1 cellular context compared by ENCODE assay signal in genomic region chr17:45197555-45198334, GRCh38.
A peak's percentile ranks its signal among the peaks of the same experiment; 100 is the strongest.
TF ChIP-seq lines count a peak whose summit lies in the region.

No MANE protein-coding gene starts in this region.

TF ChIP-seq in HepG2, 621 proteins besides CTCF, POLR2A, EP300 and RAD21 (continued from another document and continues in another):
- TF ChIP-seq ZNF503 (CRISPR knock-in tag; IDR thresholded peaks at IDR 0.05): no peak
- TF ChIP-seq ATF7-NPFF (CRISPR knock-in tag; IDR thresholded peaks at IDR 0.05; ENCODE audit: low read depth): peak; percentile 47; the same call in 1 of the 2 replicates
- no peak for TF ChIP-seq NCOA1 (CRISPR knock-in tag; IDR thresholded peaks at IDR 0.05)
- no peak for TF ChIP-seq ZHX2 (IDR thresholded peaks at IDR 0.05; ENCODE audit: low read depth)
- TF ChIP-seq ZHX2 (CRISPR knock-in tag; IDR thresholded peaks at IDR 0.05; ENCODE audit: borderline replicate concordance): no peak
- TF ChIP-seq KLF16 (CRISPR knock-in tag; IDR thresholded peaks at IDR 0.05): peak in 1 of 2 experiments; percentile 93; a peak in 2 of 4 replicates
- TF ChIP-seq ZBTB7B (CRISPR knock-in tag; IDR thresholded peaks at IDR 0.05): peak; percentile 92
- TF ChIP-seq ISL2 (CRISPR knock-in tag; IDR thresholded peaks at IDR 0.05): peak; percentile 81
- peak; percentile 90 for TF ChIP-seq ZNF362 (CRISPR knock-in tag; IDR thresholded peaks at IDR 0.05; ENCODE audit: borderline replicate concordance)
- TF ChIP-seq MLX (CRISPR knock-in tag; IDR thresholded peaks at IDR 0.05): no peak
- peak; percentile 45; the same call in 1 of the 2 replicates for TF ChIP-seq ZNF33B (CRISPR knock-in tag; IDR thresholded peaks at IDR 0.05)
- peak; percentile 96 for TF ChIP-seq ZNF761 (CRISPR knock-in tag; conservative IDR thresholded peaks at IDR 0.05)
- no peak; the same call in 1 of the 2 replicates for TF ChIP-seq SSRP1 (CRISPR knock-in tag; IDR thresholded peaks at IDR 0.05)
- TF ChIP-seq GABPB1 (CRISPR knock-in tag; IDR thresholded peaks at IDR 0.05): peak; percentile 81
- no peak for TF ChIP-seq ZNF30 (CRISPR knock-in tag; IDR thresholded peaks at IDR 0.05)
- TF ChIP-seq ZNF17 (CRISPR knock-in tag; IDR thresholded peaks at IDR 0.05): no peak
- TF ChIP-seq KDM1A (CRISPR knock-in tag; IDR thresholded peaks at IDR 0.05): no peak
- TF ChIP-seq ZXDC (CRISPR knock-in tag; IDR thresholded peaks at IDR 0.05): no peak
- TF ChIP-seq HCFC1 (IDR thresholded peaks at IDR 0.05; ENCODE audit: low read depth, low read length): peak; percentile 48; the same call in 1 of the 2 replicates
- TF ChIP-seq EEA1 (CRISPR knock-in tag; IDR thresholded peaks at IDR 0.05; ENCODE audit: borderline replicate concordance): no peak
- TF ChIP-seq YEATS4 (CRISPR knock-in tag; IDR thresholded peaks at IDR 0.05; ENCODE audit: borderline replicate concordance): peak; percentile 34; the same call in 1 of the 2 replicates
- peak; percentile 77 for TF ChIP-seq ELF1 (CRISPR knock-in tag; IDR thresholded peaks at IDR 0.05)
- TF ChIP-seq ZNF234 (CRISPR knock-in tag; conservative IDR thresholded peaks at IDR 0.05): 0 out of 2 replicates have a peak, but pooled peaks have one; percentile 28
- TF ChIP-seq PAXIP1 (CRISPR knock-in tag; conservative IDR thresholded peaks at IDR 0.05): peak; percentile 82
- peak; percentile 83 for TF ChIP-seq HINFP (CRISPR knock-in tag; IDR thresholded peaks at IDR 0.05; ENCODE audit: low read depth)
- no peak for TF ChIP-seq DDIT3 (CRISPR knock-in tag; IDR thresholded peaks at IDR 0.05)
- no peak; the same call in 1 of the 2 replicates for TF ChIP-seq CREBL2 (CRISPR knock-in tag; IDR thresholded peaks at IDR 0.05; ENCODE audit: borderline replicate concordance)
- no peak for TF ChIP-seq EHMT2 (IDR thresholded peaks at IDR 0.05; ENCODE audit: borderline replicate concordance, low read depth, low read length)
- no peak for TF ChIP-seq ZBTB1 (CRISPR knock-in tag; IDR thresholded peaks at IDR 0.05; ENCODE audit: borderline replicate concordance)
- TF ChIP-seq SALL2 (CRISPR knock-in tag; IDR thresholded peaks at IDR 0.05): peak; percentile 80
- TF ChIP-seq ZNF720 (CRISPR knock-in tag; IDR thresholded peaks at IDR 0.05): no peak
- TF ChIP-seq NPAS2 (CRISPR knock-in tag; IDR thresholded peaks at IDR 0.05; ENCODE audit: borderline replicate concordance): no peak
- TF ChIP-seq ATF6 (CRISPR knock-in tag; conservative IDR thresholded peaks at IDR 0.05): no peak
- no peak for TF ChIP-seq ZNF850 (CRISPR knock-in tag; conservative IDR thresholded peaks at IDR 0.05)
- TF ChIP-seq ISX (CRISPR knock-in tag; conservative IDR thresholded peaks at IDR 0.05): no peak
- TF ChIP-seq ZNF790 (CRISPR knock-in tag; IDR thresholded peaks at IDR 0.05; ENCODE audit: borderline replicate concordance): no peak
- peak; percentile 88 for TF ChIP-seq ZNF652 (CRISPR knock-in tag; IDR thresholded peaks at IDR 0.05; ENCODE audit: borderline replicate concordance, low read depth)
- no peak; the same call in 1 of the 2 replicates for TF ChIP-seq E2F2 (CRISPR knock-in tag; IDR thresholded peaks at IDR 0.05; ENCODE audit: borderline replicate concordance)
- no peak for TF ChIP-seq CC2D1A (CRISPR knock-in tag; IDR thresholded peaks at IDR 0.05)
- TF ChIP-seq NCOA5 (CRISPR knock-in tag; IDR thresholded peaks at IDR 0.05): no peak
